ENCODE assay signal across 8 cellular contexts in the genomic region with DNA sequence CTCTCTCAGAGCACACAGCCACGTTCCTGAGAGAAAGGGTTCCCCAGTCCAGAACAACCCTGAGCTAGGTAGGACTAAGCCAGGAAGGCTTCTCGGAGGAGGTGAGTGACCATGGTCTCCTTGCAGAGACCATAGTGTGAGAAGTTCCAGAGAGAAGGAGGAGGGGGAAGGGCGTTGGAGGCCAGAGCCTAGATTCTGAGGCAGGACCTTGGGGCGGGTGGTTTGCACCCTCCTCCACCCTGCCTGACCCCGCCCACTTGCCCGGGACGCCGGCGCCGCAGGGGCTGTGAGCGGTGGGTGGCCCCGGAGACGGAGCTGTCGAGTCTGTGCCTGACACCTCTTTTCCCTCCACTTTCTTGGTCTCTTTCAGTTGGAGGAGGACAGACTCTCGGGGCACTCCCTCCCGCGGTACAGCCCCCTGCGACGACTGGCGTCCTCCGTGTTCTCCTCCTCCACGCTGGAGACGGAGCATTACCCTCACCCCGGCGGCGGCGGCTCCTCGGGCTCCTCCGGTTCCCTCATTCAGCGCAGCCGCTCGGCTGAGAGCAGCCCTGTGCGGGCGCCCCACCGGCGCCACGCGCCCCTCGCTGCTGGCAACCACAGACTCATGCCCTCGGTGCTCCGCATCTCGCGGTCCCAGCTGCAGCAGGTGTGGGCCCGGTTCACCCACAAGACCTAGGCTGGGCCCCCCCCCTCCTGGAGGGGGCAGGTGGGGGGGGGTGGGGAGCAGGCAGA. TPM values are rescaled to one million over a fixed set of nuclear protein-coding genes. Genes with fewer than 3 reads are reported as not detected.
DNase-seq lines count a peak whose midpoint lies in the region; ATAC-seq and TF ChIP-seq lines count a peak whose summit lies in the region.

No MANE protein-coding gene starts in this region.

- peak overlapping the region; percentile 23 for H3K4me3 ChIP-seq in urinary bladder (ENCODE audit: low read depth, low read length)

- peaks cover 20% of the 10 kb centered on the region for H3K4me1 Mint-ChIP-seq in Calu3 (ENCODE audit: low read depth, unreplicated experiment)
- peaks cover 21% of the 10 kb centered on the region for H3K4me1 Mint-ChIP-seq in dendritic cell treated with granulocyte-macrophage colony-stimulating factor and Interleukin-4, amounts not matched to agents 40 ng/mL and 50 ng/mL, for 4 days (ENCODE audit: low read depth)
- peaks cover 30 to 52% (median 34%) of the 10 kb centered on the region in 3 donors for H3K4me1 Mint-ChIP-seq in naive B cell

- H3K9me3 Mint-ChIP-seq in Calu3 (ENCODE audit: low read depth, unreplicated experiment) = no peaks in the 10 kb centered on the region
- H3K9me3 Mint-ChIP-seq in dendritic cell treated with granulocyte-macrophage colony-stimulating factor and Interleukin-4, amounts not matched to agents 40 ng/mL and 50 ng/mL, for 4 days = no peaks in the 10 kb centered on the region
- no peaks in the 10 kb centered on the region for H3K9me3 Mint-ChIP-seq in naive B cell

- H3K27ac Mint-ChIP-seq in Calu3 (ENCODE audit: unreplicated experiment) (no peak overlapping the region), naive B cell (peak overlapping the region in 2 of 6 donors; percentile 30 to 36)
- H3K27ac Mint-ChIP-seq in dendritic cell treated with granulocyte-macrophage colony-stimulating factor and Interleukin-4, amounts not matched to agents 40 ng/mL and 50 ng/mL, for 4 days = no peak overlapping the region

- H3K27me3 Mint-ChIP-seq in Calu3 (ENCODE audit: unreplicated experiment) (peaks cover 68% of the 10 kb centered on the region), naive B cell (peaks cover 0 to 17% (median 5%) of the 10 kb centered on the region in 3 donors)
- peaks cover 73% of the 10 kb centered on the region for H3K27me3 Mint-ChIP-seq in dendritic cell treated with granulocyte-macrophage colony-stimulating factor and Interleukin-4, amounts not matched to agents 40 ng/mL and 50 ng/mL, for 4 days

- 3% methylated on average over 44 of the region's 44 CpGs for WGBS in urinary bladder

- TF ChIP-seq CTCF in Calu3 (IDR thresholded peaks at IDR 0.05; ENCODE audit: unreplicated experiment) (no peak), VCaP (conservative IDR thresholded peaks at IDR 0.05) (no peak)

- H3K36me3 ChIP-seq in urinary bladder (ENCODE audit: insufficient read depth) = no peaks in the 10 kb centered on the region

- no peaks in the 10 kb centered on the region for H3K4me1 ChIP-seq in urinary bladder (ENCODE audit: insufficient read depth)

- CTCF ChIA-PET in Calu3 (lab: Charles Lee) = interaction anchor here (0.7 to 1.5 kb wide), 3 partner anchors 7 to 86 kb away, joined by 3 to 6 read pairs (median 4); no protein-coding TSS in a partner anchor

- intact Hi-C loops in Calu3 (cut with micrococcal nuclease; ENCODE audit: unreplicated experiment) = no loop called here
- intact Hi-C loops in dendritic cell treated with granulocyte-macrophage colony-stimulating factor and Interleukin-4, amounts not matched to agents 40 ng/mL and 50 ng/mL, for 4 days (cut with micrococcal nuclease) = no loop called here

- H3K4me3 Mint-ChIP-seq in Calu3 (ENCODE audit: low read depth, unreplicated experiment) (peak overlapping the region; percentile 65), naive B cell (peak overlapping the region; percentile 53 to 90 (median 82))
- H3K4me3 Mint-ChIP-seq in dendritic cell treated with granulocyte-macrophage colony-stimulating factor and Interleukin-4, amounts not matched to agents 40 ng/mL and 50 ng/mL, for 4 days = peak overlapping the region; percentile 72

- H3K36me3 Mint-ChIP-seq in Calu3 (ENCODE audit: insufficient read depth, unreplicated experiment) = no peaks in the 10 kb centered on the region
- no peaks in the 10 kb centered on the region for H3K36me3 Mint-ChIP-seq in dendritic cell treated with granulocyte-macrophage colony-stimulating factor and Interleukin-4, amounts not matched to agents 40 ng/mL and 50 ng/mL, for 4 days (ENCODE audit: low read depth)
- no peaks in the 10 kb centered on the region for H3K36me3 Mint-ChIP-seq in naive B cell

- BruUV-seq in Calu3 (replicated peaks; lab: Mats Ljungman, UMichigan) = no TSS peak

- H3K27ac ChIP-seq in VCaP = peak overlapping the region; percentile 34; the same call in 1 of the 2 replicates
- H3K27ac ChIP-seq in urinary bladder (ENCODE audit: low read depth) = no peak overlapping the region

- DNase-seq in Calu3 (peak; percentile 60), naive B cell (peak; percentile 44), NCI-H748 (lab: John Stamatoyannopoulos, UW; ENCODE audit: unreplicated experiment) (no peak), GF-D8 (lab: John Stamatoyannopoulos, UW) (no peak)

- ATAC-seq in naive B cell (ENCODE audit: low read depth in 2 of 2) (peak; percentile 44 to 66), GM18858 (IDR thresholded peaks at IDR 0.05; ENCODE audit: unreplicated experiment) (no peak)

RNA-seq across cellular contexts. Expression of a gene that starts 26.2 kb away (rescaled TPM):
- total RNA-seq in Calu3 (2022) = 0.17 and 0.29 TPM in 2 replicates
- polyA plus RNA-seq in naive B cell (ENCODE audit: low read depth in 6 of 6) = not detected
- total RNA-seq in urinary bladder = 0.32 TPM
- polyA plus RNA-seq in urinary bladder = 0.20 TPM

RNA-seq across cellular contexts. Expression of a gene that starts 28.6 kb away (rescaled TPM):
- total RNA-seq in Calu3 (2022) (not detected in 2 replicates), urinary bladder (not detected)
- polyA plus RNA-seq in naive B cell (ENCODE audit: low read depth in 6 of 6) (under 1 TPM in 1 of 6 donors, not detected in 5; 0.54 TPM), urinary bladder (0.15 TPM)

RNA-seq across cellular contexts. Expression of a gene that starts 39.2 kb away (rescaled TPM):
- total RNA-seq in Calu3 (2022) = 2.3 and 5.4 TPM in 2 replicates
- 1 to 10 TPM; 2.7 to 7.8 (median 5.3) TPM for polyA plus RNA-seq in naive B cell (ENCODE audit: low read depth in 6 of 6)
- total RNA-seq in urinary bladder = 3.9 TPM
- 1.1 TPM for polyA plus RNA-seq in urinary bladder

RNA-seq across cellular contexts. Expression of a gene that starts 40.2 kb away (rescaled TPM):
- total RNA-seq in Calu3 (2022) (82.6 and 86.8 TPM in 2 replicates), urinary bladder (18.2 TPM)
- polyA plus RNA-seq in naive B cell (ENCODE audit: low read depth in 6 of 6) (100 to 1,000 TPM; 101 to 176 (median 133) TPM), urinary bladder (108 TPM)

Comparison
In these comparisons a context has a peak if more than half of its experiments do, and no peak if none do; other contexts are left out.
1. DNase-seq: peak in Calu3 (single experiment) and naive B cell (single experiment); none in NCI-H748 (single experiment) and GF-D8 (single experiment).
2. Peak in every context shown above with its lines, with median percentiles within 50 percentile points of each other: H3K4me3 Mint-ChIP-seq.